ENCODE assay signal across 9 cellular contexts in the genomic region with DNA sequence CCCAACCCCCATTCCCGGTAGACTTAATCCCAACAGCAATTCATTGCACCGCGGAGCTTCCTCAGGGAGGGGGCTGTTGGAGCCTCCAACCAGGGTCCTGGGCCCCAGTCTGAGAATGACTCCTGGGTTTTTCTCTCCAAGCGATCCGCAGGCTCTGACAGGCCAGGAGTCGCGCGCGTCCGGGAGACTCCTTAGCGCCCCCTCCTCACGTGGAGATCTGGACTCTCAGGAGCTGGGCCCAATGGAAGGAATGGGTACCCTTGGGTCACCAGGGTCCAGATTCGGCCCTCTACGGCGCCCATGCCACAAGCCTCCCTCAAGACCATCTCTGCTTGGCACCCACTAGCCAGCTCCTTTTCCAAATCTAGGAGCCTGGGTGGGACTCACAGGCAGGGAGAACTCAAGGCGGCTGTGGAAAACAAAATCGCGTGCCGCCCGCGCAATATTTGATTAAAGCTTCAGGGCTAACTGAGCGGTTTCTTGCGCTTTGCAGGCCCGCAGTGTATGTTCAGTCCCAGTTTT. TPM values are rescaled to one million over a fixed set of nuclear protein-coding genes. Genes with fewer than 3 reads are reported as not detected.
DNase-seq lines count a peak whose midpoint lies in the region; ATAC-seq and TF ChIP-seq lines count a peak whose summit lies in the region.
"Had no signal": no experiment of that assay in that cellular context is flagged by ENCODE, and none has a peak within 500 bp of the region (broad histone marks: within the 10 kb centered on the region; RNA-seq: fewer than 3 reads in every experiment).

No MANE protein-coding gene starts in this region.

- H3K9ac ChIP-seq in iPS-18a (ENCODE audit: low read length) (no peak overlapping the region), skeletal muscle satellite cell (ENCODE audit: low read depth, low read length) (no peak overlapping the region)

- no peak for DNase-seq in HFF-Myc (ENCODE audit: extremely low read depth, low read depth)
- no peak for DNase-seq in astrocyte of the cerebellum (ENCODE audit: low read depth)
- DNase-seq in mucosa of gallbladder (ENCODE audit: low spot score), result no peak
- no peak for DNase-seq in amniotic stem cell (lab: John Stamatoyannopoulos, UW)

- H3K27me3 ChIP-seq in iPS-18a (ENCODE audit: control insufficient read depth, insufficient read depth, low read length) (peaks cover 100% of the 10 kb centered on the region), skeletal muscle satellite cell (ENCODE audit: control insufficient read depth, insufficient read depth, low read length) (peaks cover 15% of the 10 kb centered on the region)

- in situ Hi-C loops in astrocyte of the cerebellum (cut with HindIII; ENCODE audit: low sequenced_read_pairs), result no loop called here

- TF ChIP-seq CTCF in HFF-Myc (IDR thresholded peaks at IDR 0.05; ENCODE audit: low read depth, low read length, missing control alignments) (no peak), astrocyte of the cerebellum (IDR thresholded peaks at IDR 0.05; ENCODE audit: low read depth, low read length, missing control alignments) (no peak)

- ATAC-seq in HG02763 (IDR thresholded peaks at IDR 0.05; ENCODE audit: unreplicated experiment) (no peak), GM19328 (IDR thresholded peaks at IDR 0.05; ENCODE audit: unreplicated experiment) (no peak)

- peak overlapping the region; percentile 99 for H3K4me2 ChIP-seq in skeletal muscle satellite cell (ENCODE audit: low read length)

- H3K4me3 ChIP-seq in HFF-Myc (replicated peaks; ENCODE audit: low read depth, low read length) (peak overlapping the region; percentile 49), astrocyte of the cerebellum (ENCODE audit: low read depth, low read length) (peak overlapping the region; percentile 44), iPS-18a (ENCODE audit: low read length) (peak overlapping the region; percentile 29), skeletal muscle satellite cell (ENCODE audit: low read length) (peak overlapping the region; percentile 76)

- H3K27ac ChIP-seq in iPS-18a (ENCODE audit: low read length), result no peak overlapping the region

- H3K36me3 ChIP-seq in iPS-18a (ENCODE audit: control insufficient read depth, low read depth, low read length), result no peaks in the 10 kb centered on the region
- H3K36me3 ChIP-seq in skeletal muscle satellite cell (ENCODE audit: insufficient read depth, low read length), result no peaks in the 10 kb centered on the region

- H3K9me3 ChIP-seq in iPS-18a (ENCODE audit: control insufficient read depth, low read depth, low read length) (no peaks in the 10 kb centered on the region), skeletal muscle satellite cell (replicated peaks; ENCODE audit: low read length) (no peaks in the 10 kb centered on the region)

- H3K4me1 ChIP-seq in iPS-18a (ENCODE audit: control insufficient read depth, low read depth, low read length), result peaks cover 36% of the 10 kb centered on the region
- H3K4me1 ChIP-seq in skeletal muscle satellite cell (ENCODE audit: control insufficient read depth, insufficient read depth, low read length), result peaks cover 11% of the 10 kb centered on the region

RNA-seq across cellular contexts. Expression of a gene that starts 7.1 kb away (rescaled TPM):
- 7.9 and 12.9 TPM in 2 replicates for total RNA-seq in skeletal muscle satellite cell (2012; rRNA removed)
- 104 TPM for total RNA-seq in mucosa of gallbladder
- total RNA-seq: NCI-H460 had no signal
